In genomic region chr17:50307654-50308053, GRCh38 we compare ENCODE assay signal across 31 cellular contexts. TPM values are rescaled to one million over a fixed set of nuclear protein-coding genes. Genes with fewer than 3 reads are reported as not detected.
"Had no signal": no experiment of that assay in that cellular context is flagged by ENCODE, and none has a peak within 500 bp of the region (broad histone marks: within the 10 kb centered on the region; RNA-seq: fewer than 3 reads in every experiment).

No MANE protein-coding gene starts in this region.

- H3K4me1 Mint-ChIP-seq: T-cell had no signal

- H3K4me1 ChIP-seq: gastrocnemius medialis had no signal

- H3K4me3 Mint-ChIP-seq: activated CD4-positive, alpha-beta memory T cell treated with anti-CD3 and anti-CD28 coated beads for 36 hours; activated naive CD4-positive, alpha-beta T cell treated with anti-CD3 and anti-CD28 coated beads for 36 hours; activated naive CD8-positive, alpha-beta T cell treated with anti-CD3 and anti-CD28 coated beads for 36 hours; activated T-cell treated with anti-CD3 and anti-CD28 coated beads, Interleukin-2, amount 50 U/mL, for 4 hours; naive thymus-derived CD4-positive, alpha-beta T cell; stimulated activated naive B cell treated with anti-CD40 and anti-IgM and Interleukin-4, amounts not matched to agents 10 μg/mL and 1 μg/mL and 100 μg/mL, for 72 hours; T-cell had no signal

- H3K27me3 ChIP-seq: adrenal gland, body of pancreas, pancreas, right atrium auricular region, upper lobe of right lung had no signal

- H3K9me3 ChIP-seq: adrenal gland, body of pancreas, gastrocnemius medialis, pancreas, right atrium auricular region, suprapubic skin, tibial artery, upper lobe of right lung had no signal

- H3K27ac Mint-ChIP-seq: activated CD4-positive, alpha-beta memory T cell treated with anti-CD3 and anti-CD28 coated beads for 36 hours; activated naive CD4-positive, alpha-beta T cell treated with anti-CD3 and anti-CD28 coated beads for 36 hours; activated naive CD8-positive, alpha-beta T cell treated with anti-CD3 and anti-CD28 coated beads for 36 hours; naive thymus-derived CD4-positive, alpha-beta T cell; stimulated activated naive B cell treated with anti-CD40 and anti-IgM and Interleukin-4, amounts not matched to agents 10 μg/mL and 1 μg/mL and 100 μg/mL, for 72 hours; T-cell had no signal

- H3K36me3 Mint-ChIP-seq: activated CD4-positive, alpha-beta memory T cell treated with anti-CD3 and anti-CD28 coated beads for 36 hours; activated naive CD8-positive, alpha-beta T cell treated with anti-CD3 and anti-CD28 coated beads for 36 hours; naive thymus-derived CD4-positive, alpha-beta T cell; T-cell had no signal

- DNase-seq: activated CD4-positive, alpha-beta memory T cell treated with anti-CD3 and anti-CD28 coated beads for 36 hours; activated CD4-positive, alpha-beta T cell treated with anti-CD3 and anti-CD28 coated beads for 4 hours; activated CD8-positive, alpha-beta memory T cell treated with anti-CD3 and anti-CD28 coated beads, Interleukin-2, amount 50 U/mL, for 48 hours; activated effector memory CD4-positive, alpha-beta T cell treated with anti-CD3 and anti-CD28 coated beads, Interleukin-2, amount 50 U/mL, for 16 hours; activated naive CD4-positive, alpha-beta T cell treated with anti-CD3 and anti-CD28 coated beads for 36 hours; activated naive CD8-positive, alpha-beta T cell treated with anti-CD3 and anti-CD28 coated beads for 36 hours; activated T-cell treated with anti-CD3 and anti-CD28 coated beads, Interleukin-2, amount 50 U/mL, for 4 hours; adrenal gland; aorta; effector CD8-positive, alpha-beta T cell; gastrocnemius medialis; glutamatergic neuron; islet precursor cell; left ventricle myocardium superior; mammary epithelial cell; naive thymus-derived CD4-positive, alpha-beta T cell; nucleus accumbens; pancreas; stimulated activated CD4-positive, alpha-beta T cell treated with anti-CD3 and anti-CD28 coated beads, Interleukin-15, amount 100 ng/mL, for 24 hours; stimulated activated CD4-positive, alpha-beta T cell treated with anti-CD3 and anti-CD28 coated beads, Interleukin-2, amount 100 ng/mL, for 24 hours; stimulated activated naive B cell treated with anti-CD40 and anti-IgM and Interleukin-4, amounts not matched to agents 10 μg/mL and 1 μg/mL and 100 μg/mL, for 72 hours; T-cell; tibial artery; upper lobe of right lung had no signal

- ATAC-seq: activated T-cell treated with anti-CD3 and anti-CD28 coated beads, Interleukin-2, amount 50 U/mL, for 4 hours; body of pancreas; gastrocnemius medialis; left ventricle myocardium superior; naive thymus-derived CD4-positive, alpha-beta T cell; stimulated activated naive B cell treated with anti-CD40 and anti-IgM and Interleukin-4, amounts not matched to agents 10 μg/mL and 1 μg/mL and 100 μg/mL, for 72 hours; T-cell; upper lobe of right lung had no signal

- H3K4me3 ChIP-seq: adrenal gland, body of pancreas, gastrocnemius medialis, pancreas, right atrium auricular region, suprapubic skin, tibial artery, upper lobe of right lung had no signal

- H3K27ac ChIP-seq: adrenal gland, body of pancreas, gastrocnemius medialis, pancreas, right atrium auricular region, suprapubic skin, tibial artery, upper lobe of right lung, VCaP had no signal

- H3K36me3 ChIP-seq: adrenal gland, gastrocnemius medialis, pancreas, right atrium auricular region, suprapubic skin, tibial artery, upper lobe of right lung had no signal

- H3K9me3 Mint-ChIP-seq: activated CD4-positive, alpha-beta memory T cell treated with anti-CD3 and anti-CD28 coated beads for 36 hours; activated naive CD4-positive, alpha-beta T cell treated with anti-CD3 and anti-CD28 coated beads for 36 hours; activated naive CD8-positive, alpha-beta T cell treated with anti-CD3 and anti-CD28 coated beads for 36 hours; activated T-cell treated with anti-CD3 and anti-CD28 coated beads, Interleukin-2, amount 50 U/mL, for 4 hours; naive thymus-derived CD4-positive, alpha-beta T cell; stimulated activated naive B cell treated with anti-CD40 and anti-IgM and Interleukin-4, amounts not matched to agents 10 μg/mL and 1 μg/mL and 100 μg/mL, for 72 hours; T-cell had no signal

RNA-seq across cellular contexts. Expression of gene TMEM92, which starts 33.4 kb away (rescaled TPM):
- total RNA-seq: activated naive CD4-positive, alpha-beta T cell treated with anti-CD3 and anti-CD28 coated beads for 36 hours; activated naive CD8-positive, alpha-beta T cell treated with anti-CD3 and anti-CD28 coated beads for 36 hours; activated T-cell treated with anti-CD3 and anti-CD28 coated beads, Interleukin-2, amount 50 U/mL, for 4 hours; adrenal gland; body of pancreas; dermis microvascular lymphatic vessel endothelial cell; gastrocnemius medialis; left ventricle myocardium superior; pulmonary artery endothelial cell; right atrium auricular region; T-cell had no signal
- polyA plus RNA-seq: naive thymus-derived CD4-positive, alpha-beta T cell; neural cell had no signal
